ENCODE assay signal across 21 cellular contexts in genomic region chr2:216391401-216391800, GRCh38. TPM values are rescaled to one million over a fixed set of nuclear protein-coding genes. Genes with fewer than 3 reads are reported as not detected.
DNase-seq lines count a peak whose midpoint lies in the region; ATAC-seq and TF ChIP-seq lines count a peak whose summit lies in the region.
"Had no signal": no experiment of that assay in that cellular context is flagged by ENCODE, and none has a peak within 500 bp of the region (broad histone marks: within the 10 kb centered on the region; RNA-seq: fewer than 3 reads in every experiment).

No MANE protein-coding gene starts in this region.

- peak overlapping the region; percentile 44 for H3K27ac Mint-ChIP-seq in HFFc6
- H3K27ac Mint-ChIP-seq in T-helper 2 cell treated with Interferon-gamma antibody and Interleukin-4, amounts not matched to agents 5 μg/mL and 100 μg/mL, for 36 hours: no peak overlapping the region
- H3K27ac Mint-ChIP-seq: activated naive CD4-positive, alpha-beta T cell treated with anti-CD3 and anti-CD28 coated beads, Interleukin-2, amount 50 U/mL, for 24 hours; activated T-cell treated with anti-CD3 and anti-CD28 coated beads, Interleukin-2, amount 50 U/mL, for 72 hours; nephron; stimulated activated naive B cell treated with anti-CD40 and anti-IgM and Interleukin-4, amounts not matched to agents 10 μg/mL and 1 μg/mL and 100 μg/mL, for 72 hours had no signal

- H3K4me1 ChIP-seq in RWPE2 (ENCODE audit: insufficient read depth, poor library complexity, severe bottlenecking) (no peaks in the 10 kb centered on the region), smooth muscle cell (ENCODE audit: low read depth) (no peaks in the 10 kb centered on the region)
- H3K4me1 ChIP-seq: SJCRH30 had no signal

- no peak overlapping the region for H3K4me3 Mint-ChIP-seq in HFFc6
- no peak overlapping the region for H3K4me3 Mint-ChIP-seq in T-helper 2 cell treated with Interferon-gamma antibody and Interleukin-4, amounts not matched to agents 5 μg/mL and 100 μg/mL, for 36 hours
- H3K4me3 Mint-ChIP-seq: activated naive CD4-positive, alpha-beta T cell treated with anti-CD3 and anti-CD28 coated beads, Interleukin-2, amount 50 U/mL, for 24 hours; activated T-cell treated with anti-CD3 and anti-CD28 coated beads, Interleukin-2, amount 50 U/mL, for 72 hours; nephron; stimulated activated naive B cell treated with anti-CD40 and anti-IgM and Interleukin-4, amounts not matched to agents 10 μg/mL and 1 μg/mL and 100 μg/mL, for 72 hours had no signal

- DNase-seq in EH (ENCODE audit: low read depth): peak; percentile 57
- peak; percentile 30 for DNase-seq in HFFc6
- DNase-seq in RWPE2 (ENCODE audit: low spot score): no peak
- peak; percentile 21 for DNase-seq in fibroblast of pulmonary artery (ENCODE audit: low read depth)
- DNase-seq in NCI-H1417 (lab: John Stamatoyannopoulos, UW): no peak
- no peak for DNase-seq in smooth muscle cell (lab: John Stamatoyannopoulos, UW; ENCODE audit: unreplicated experiment)
- DNase-seq in T-helper 2 cell treated with Interferon-gamma antibody and Interleukin-4, amounts not matched to agents 5 μg/mL and 100 μg/mL, for 36 hours (ENCODE audit: low spot score): no peak
- no peak for DNase-seq in SHP77 treated with DMSO at 0.1 percent for 48 hours (lab: John Stamatoyannopoulos, UW)
- DNase-seq: activated CD8-positive, alpha-beta memory T cell treated with anti-CD3 and anti-CD28 coated beads for 24 hours; activated T-cell treated with anti-CD3 and anti-CD28 coated beads, Interleukin-2, amount 50 U/mL, for 72 hours; GOT3; NCI-H1436 treated with DMSO at 0.1 percent for 48 hours; NCI-H526 treated with DMSO at 0.1 percent for 48 hours; posterior cingulate gyrus; stimulated activated naive B cell treated with anti-CD40 and anti-IgM and Interleukin-4, amounts not matched to agents 10 μg/mL and 1 μg/mL and 100 μg/mL, for 72 hours had no signal

- no peaks in the 10 kb centered on the region for H3K9me3 ChIP-seq in RWPE2 (ENCODE audit: severe bottlenecking)
- H3K9me3 ChIP-seq in smooth muscle cell (replicated peaks; ENCODE audit: low read depth): no peaks in the 10 kb centered on the region
- H3K9me3 ChIP-seq: SJCRH30, thoracic aorta had no signal

- WGBS in smooth muscle cell (ENCODE audit: low lambda C conversion rate): 46% methylated on average over 6 of the region's 6 CpGs

- peaks cover 3% of the 10 kb centered on the region for H3K27me3 Mint-ChIP-seq in HFFc6 (ENCODE audit: insufficient read depth)
- peaks cover 12% of the 10 kb centered on the region for H3K27me3 Mint-ChIP-seq in T-helper 2 cell treated with Interferon-gamma antibody and Interleukin-4, amounts not matched to agents 5 μg/mL and 100 μg/mL, for 36 hours (ENCODE audit: low read depth)
- H3K27me3 Mint-ChIP-seq: activated naive CD4-positive, alpha-beta T cell treated with anti-CD3 and anti-CD28 coated beads, Interleukin-2, amount 50 U/mL, for 24 hours had no signal

- H3F3A ChIP-seq in smooth muscle cell (ENCODE audit: low read depth): no peaks in the 10 kb centered on the region

- H2AFZ ChIP-seq in smooth muscle cell (ENCODE audit: low read depth): no peak overlapping the region

- no peak overlapping the region for H3K4me2 ChIP-seq in smooth muscle cell

- no peak overlapping the region for H3K27ac ChIP-seq in RWPE2 (ENCODE audit: poor library complexity, severe bottlenecking)
- H3K27ac ChIP-seq in smooth muscle cell (ENCODE audit: low read depth): no peak overlapping the region
- H3K27ac ChIP-seq: SJCRH30, thoracic aorta had no signal

- H3K79me2 ChIP-seq in smooth muscle cell (ENCODE audit: low read depth): no peaks in the 10 kb centered on the region

- no peak overlapping the region for H3K9ac ChIP-seq in smooth muscle cell (ENCODE audit: low read depth)

- no peaks in the 10 kb centered on the region for H3K36me3 Mint-ChIP-seq in HFFc6 (ENCODE audit: low read depth)
- H3K36me3 Mint-ChIP-seq in T-helper 2 cell treated with Interferon-gamma antibody and Interleukin-4, amounts not matched to agents 5 μg/mL and 100 μg/mL, for 36 hours (ENCODE audit: low read depth): no peaks in the 10 kb centered on the region
- H3K36me3 Mint-ChIP-seq: activated naive CD4-positive, alpha-beta T cell treated with anti-CD3 and anti-CD28 coated beads, Interleukin-2, amount 50 U/mL, for 24 hours; stimulated activated naive B cell treated with anti-CD40 and anti-IgM and Interleukin-4, amounts not matched to agents 10 μg/mL and 1 μg/mL and 100 μg/mL, for 72 hours had no signal

- H3K36me3 ChIP-seq in RWPE2 (ENCODE audit: low read depth): no peaks in the 10 kb centered on the region
- no peaks in the 10 kb centered on the region for H3K36me3 ChIP-seq in smooth muscle cell (ENCODE audit: low read depth)
- H3K36me3 ChIP-seq: SJCRH30, thoracic aorta had no signal

- TF ChIP-seq CTCF in HFFc6 (IDR thresholded peaks at IDR 0.05) (no peak), RWPE2 (IDR thresholded peaks at IDR 0.05; ENCODE audit: poor library complexity, severe bottlenecking) (no peak), fibroblast of pulmonary artery (IDR thresholded peaks at IDR 0.05; ENCODE audit: low read length, missing control alignments) (no peak), smooth muscle cell (IDR thresholded peaks at IDR 0.05; ENCODE audit: borderline replicate concordance, insufficient read depth, poor library complexity, severe bottlenecking) (no peak)

- no peaks in the 10 kb centered on the region for H3K9me3 Mint-ChIP-seq in HFFc6
- H3K9me3 Mint-ChIP-seq in T-helper 2 cell treated with Interferon-gamma antibody and Interleukin-4, amounts not matched to agents 5 μg/mL and 100 μg/mL, for 36 hours: no peaks in the 10 kb centered on the region
- H3K9me3 Mint-ChIP-seq: activated naive CD4-positive, alpha-beta T cell treated with anti-CD3 and anti-CD28 coated beads, Interleukin-2, amount 50 U/mL, for 24 hours; nephron; stimulated activated naive B cell treated with anti-CD40 and anti-IgM and Interleukin-4, amounts not matched to agents 10 μg/mL and 1 μg/mL and 100 μg/mL, for 72 hours had no signal

- no peaks in the 10 kb centered on the region for H4K20me1 ChIP-seq in smooth muscle cell (ENCODE audit: low read depth)

- H3K27me3 ChIP-seq in RWPE2 (ENCODE audit: insufficient read depth, poor library complexity, severe bottlenecking) (no peaks in the 10 kb centered on the region), smooth muscle cell (ENCODE audit: low read depth) (no peaks in the 10 kb centered on the region)
- H3K27me3 ChIP-seq: SJCRH30 had no signal

- peak; percentile 71 for ATAC-seq in RWPE2 (ENCODE audit: low read depth)
- ATAC-seq: activated CD4-positive, CD25-positive, alpha-beta regulatory T cell treated with anti-CD3 and anti-CD28 coated beads, Interleukin-2, amount 50 U/mL, for 24 hours; activated T-cell treated with anti-CD3 and anti-CD28 coated beads, Interleukin-2, amount 50 U/mL, for 72 hours; left lobe of liver; stimulated activated naive B cell treated with anti-CD40 and anti-IgM and Interleukin-4, amounts not matched to agents 10 μg/mL and 1 μg/mL and 100 μg/mL, for 72 hours had no signal

- peaks cover 8% of the 10 kb centered on the region for H3K4me1 Mint-ChIP-seq in HFFc6 (ENCODE audit: low read depth)
- H3K4me1 Mint-ChIP-seq in T-helper 2 cell treated with Interferon-gamma antibody and Interleukin-4, amounts not matched to agents 5 μg/mL and 100 μg/mL, for 36 hours (ENCODE audit: low read depth): peaks cover 8% of the 10 kb centered on the region
- H3K4me1 Mint-ChIP-seq: nephron had no signal

- no peak overlapping the region for H3K4me3 ChIP-seq in RWPE2 (ENCODE audit: severe bottlenecking)
- no peak overlapping the region for H3K4me3 ChIP-seq in fibroblast of pulmonary artery (replicated peaks; ENCODE audit: low read depth, low read length)
- no peak overlapping the region for H3K4me3 ChIP-seq in smooth muscle cell
- H3K4me3 ChIP-seq: SJCRH30, thoracic aorta had no signal

RNA-seq across cellular contexts. Expression of gene MARCHF4, which starts 19.1 kb away (rescaled TPM):
- total RNA-seq in HFFc6 (2021; fragmentation: NEBNext Ultra II Directional; extraction: Animal tissue kit (Norgen Biotek cat#: 25700)): 10 to 100 TPM; 44.9 to 70.3 (median 48.2) TPM
- 0.90 and 1.1 TPM in 2 replicates for total RNA-seq in smooth muscle cell
- polyA plus RNA-seq in smooth muscle cell: 0.63 and 1.8 TPM in 2 replicates
- total RNA-seq: activated T-cell treated with anti-CD3 and anti-CD28 coated beads, Interleukin-2, amount 50 U/mL, for 72 hours; left lobe of liver; SJCRH30 had no signal

RNA-seq across cellular contexts. Expression of gene SMARCAL1, which starts 20.9 kb away (rescaled TPM):
- total RNA-seq in HFFc6 (2021; fragmentation: NEBNext Ultra II Directional; extraction: Animal tissue kit (Norgen Biotek cat#: 25700)): 10 to 100 TPM; 25.6 to 33.1 (median 32.1) TPM
- 19.0 and 33.5 TPM in 2 replicates for total RNA-seq in smooth muscle cell
- 20.6 and 23.1 TPM in 2 replicates for polyA plus RNA-seq in smooth muscle cell

Comparison
In these comparisons a context has a peak if more than half of its experiments do, and no peak if none do; other contexts are left out.
1. DNase-seq: peak in EH (single experiment), HFFc6 (single experiment) and fibroblast of pulmonary artery (single experiment); none in RWPE2 (single experiment), NCI-H1417 (0 of 3), smooth muscle cell (single experiment), T-helper 2 cell treated with Interferon-gamma antibody and Interleukin-4, amounts not matched to agents 5 μg/mL and 100 μg/mL, for 36 hours (single experiment) and SHP77 treated with DMSO at 0.1 percent for 48 hours (single experiment).
2. RNA of gene MARCHF4, which starts 19.1 kb away (total RNA-seq): 44.9 to 70.3 TPM in HFFc6; 0.90 to 1.1 TPM in smooth muscle cell; every median in the first group is over 10 times any median in the second.